Comparison of ENCODE assay signal across 9 cellular contexts in the genomic region with DNA sequence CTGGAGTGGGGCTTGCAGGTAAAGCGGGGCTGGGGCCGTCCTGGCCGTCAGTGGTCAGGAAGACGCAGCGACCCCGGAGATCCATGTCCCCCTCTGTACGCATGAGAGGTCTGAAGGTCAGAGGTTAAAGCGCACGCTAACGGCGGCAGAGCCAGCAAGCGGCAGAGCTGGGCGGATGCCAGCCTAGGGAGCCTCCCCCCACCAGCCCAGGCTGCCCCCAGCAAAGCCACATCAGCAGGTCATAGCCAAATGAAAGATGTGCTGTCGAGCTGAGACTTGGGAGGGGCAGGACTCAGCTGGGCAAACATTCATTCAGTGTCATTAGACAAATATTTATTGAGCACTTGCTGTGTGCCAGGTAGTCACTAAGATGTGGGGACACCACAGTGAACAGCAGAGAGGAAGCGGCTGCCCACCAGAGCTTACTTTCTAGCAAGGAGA. TPM values are rescaled to one million over a fixed set of nuclear protein-coding genes. Genes with fewer than 3 reads are reported as not detected.
A peak's percentile ranks its signal among the peaks of the same experiment; 100 is the strongest.
DNase-seq lines count a peak whose midpoint lies in the region; ATAC-seq, FAIRE-seq and TF ChIP-seq lines count a peak whose summit lies in the region.
"Had no signal": no experiment of that assay in that cellular context is flagged by ENCODE, and none has a peak within 500 bp of the region (broad histone marks: within the 10 kb centered on the region; RNA-seq: fewer than 3 reads in every experiment).

No MANE protein-coding gene starts in this region.

- WGBS in HepG2 (ENCODE audit: low lambda C conversion rate): 8% methylated on average over 2 of the region's 15 CpGs

- no peak overlapping the region for H3K9ac ChIP-seq in HepG2 (ENCODE audit: insufficient read depth, low read depth, low read length)

- DNase-seq in BE2C: no peak
- DNase-seq in RWPE2 (ENCODE audit: low spot score): no peak
- peak; percentile 34 for DNase-seq in HepG2 (ENCODE audit: low spot score)
- no peak for DNase-seq in iPS-NIHi11 (ENCODE audit: low spot score)
- no peak for DNase-seq in EL

- H3K27ac ChIP-seq in RWPE2 (ENCODE audit: poor library complexity, severe bottlenecking) (no peak overlapping the region), HepG2 (ENCODE audit: extremely low read length, insufficient read depth, low read length) (no peak overlapping the region)

- ATAC-seq in GM21447 (IDR thresholded peaks at IDR 0.05; ENCODE audit: unreplicated experiment) (peak; percentile 11), RWPE2 (ENCODE audit: low read depth) (no peak), HepG2 (peak; percentile 23), GM21390 (IDR thresholded peaks at IDR 0.05; ENCODE audit: unreplicated experiment) (no peak), GM19324 (IDR thresholded peaks at IDR 0.05; ENCODE audit: low FRiP score, unreplicated experiment) (no peak)

- no peaks in the 10 kb centered on the region for H3K36me3 ChIP-seq in BE2C
- H3K36me3 ChIP-seq in RWPE2 (ENCODE audit: low read depth): no peaks in the 10 kb centered on the region
- H3K36me3 ChIP-seq in HepG2 (replicated peaks in 1 of 2; ENCODE audit: control insufficient read depth in 1 of 2, insufficient read depth in 2 of 2, low read length in 2 of 2): no peaks in the 10 kb centered on the region

- no peak overlapping the region for H2AFZ ChIP-seq in HepG2 (ENCODE audit: low read length)

- H3K27me3 ChIP-seq in BE2C: no peaks in the 10 kb centered on the region
- H3K27me3 ChIP-seq in RWPE2 (ENCODE audit: insufficient read depth, poor library complexity, severe bottlenecking): peaks cover 41% of the 10 kb centered on the region
- peaks cover 7 to 41% of the 10 kb centered on the region in 2 experiments for H3K27me3 ChIP-seq in HepG2 (ENCODE audit: control insufficient read depth in 1 of 2, insufficient read depth in 2 of 2, low read length in 2 of 2)

- H4K20me1 ChIP-seq in HepG2 (ENCODE audit: insufficient read depth, low read length): no peaks in the 10 kb centered on the region

- H3K4me2 ChIP-seq in HepG2 (ENCODE audit: low read depth, low read length): peak overlapping the region; percentile 63

- no TSS peak for BruUV-seq in HepG2 (replicated peaks; lab: Mats Ljungman, UMichigan)

- TF ChIP-seq RAD21 in HepG2 (CRISPR knock-in tag; IDR thresholded peaks at IDR 0.05): no peak

- H3K4me3 ChIP-seq in BE2C (ENCODE audit: low read depth, low read length) (peak overlapping the region; percentile 65), RWPE2 (ENCODE audit: severe bottlenecking) (peak overlapping the region; percentile 34), HepG2 (replicated peaks in 1 of 3; ENCODE audit: insufficient read depth in 1 of 3, low read depth in 2 of 3, low read length in 3 of 3) (peak overlapping the region in 2 of 3 experiments; percentile 34 to 59; a peak in 4 of 6 replicates)

- no peak for FAIRE-seq in HepG2 (lab: Jason Lieb, UNC)

- no peaks in the 10 kb centered on the region for H3K79me2 ChIP-seq in HepG2 (ENCODE audit: insufficient read depth, low read length)

- H3K9me3 ChIP-seq in BE2C (no peaks in the 10 kb centered on the region; the same call in 1 of the 2 replicates), RWPE2 (ENCODE audit: severe bottlenecking) (no peaks in the 10 kb centered on the region), HepG2 (ENCODE audit: low read length) (peaks cover 5% of the 10 kb centered on the region; the same call in 1 of the 2 replicates)

- no peak for TF ChIP-seq CTCF in BE2C (IDR thresholded peaks at IDR 0.05; ENCODE audit: low read depth, low read length)
- no peak for TF ChIP-seq CTCF in RWPE2 (IDR thresholded peaks at IDR 0.05; ENCODE audit: poor library complexity, severe bottlenecking)
- no peak for TF ChIP-seq CTCF in HepG2 (CRISPR knock-in tag; IDR thresholded peaks at IDR 0.05)

- POLR2A ChIA-PET in HepG2 (lab: Yijun Ruan, JAX): no interaction called here

- TF ChIP-seq POLR2A in HepG2 (IDR thresholded peaks at IDR 0.05; ENCODE audit: insufficient read depth in 1 of 2, low read depth in 2 of 2, low read length in 2 of 2): no peak

- peaks cover 8% of the 10 kb centered on the region; the same call in 1 of the 2 replicates for H3K4me1 ChIP-seq in BE2C
- no peaks in the 10 kb centered on the region for H3K4me1 ChIP-seq in RWPE2 (ENCODE audit: insufficient read depth, poor library complexity, severe bottlenecking)
- 0 out of 2 replicates have a peak, but pooled peaks cover 7% of the 10 kb centered on the region for H3K4me1 ChIP-seq in HepG2 (ENCODE audit: insufficient read depth, low read length)

- in situ Hi-C loops in HepG2 (cut with HindIII; ENCODE audit: extremely low pct_ligation_motif_present, low pct_unique_long_range_greater_than_20kb): no loop called here

- TF ChIP-seq EP300 in HepG2 (IDR thresholded peaks at IDR 0.05; ENCODE audit: low read depth in 2 of 2, low read length in 2 of 2) (no peak), HepG2 (CRISPR knock-in tag; IDR thresholded peaks at IDR 0.05; ENCODE audit: borderline replicate concordance) (no peak)

- intact Hi-C loops in HepG2 (cut with micrococcal nuclease; ENCODE audit: unreplicated experiment): no loop called here

- CTCF ChIA-PET in HepG2 (lab: Yijun Ruan, JAX; ENCODE audit: low intra/inter-chr PET ratio, low total read pairs): no interaction called here

TF ChIP-seq in HepG2, 621 proteins besides CTCF, POLR2A, EP300 and RAD21 (continues in another document):
- TF ChIP-seq ZSCAN12 (CRISPR knock-in tag; IDR thresholded peaks at IDR 0.05) (no peak), RBM22 (optimal IDR thresholded peaks at IDR 0.05; ENCODE audit: low read length) (no peak), ZNF660 (CRISPR knock-in tag; IDR thresholded peaks at IDR 0.05; ENCODE audit: borderline replicate concordance, low read depth) (no peak), SP5 (CRISPR knock-in tag; IDR thresholded peaks at IDR 0.05; ENCODE audit: borderline replicate concordance, low read depth) (peak; percentile 53; the same call in 1 of the 2 replicates), FOSL2 (CRISPR knock-in tag; IDR thresholded peaks at IDR 0.05) (0 out of 2 replicates have a peak, but pooled peaks have one; percentile 13)
- TF ChIP-seq, protein P1, sequence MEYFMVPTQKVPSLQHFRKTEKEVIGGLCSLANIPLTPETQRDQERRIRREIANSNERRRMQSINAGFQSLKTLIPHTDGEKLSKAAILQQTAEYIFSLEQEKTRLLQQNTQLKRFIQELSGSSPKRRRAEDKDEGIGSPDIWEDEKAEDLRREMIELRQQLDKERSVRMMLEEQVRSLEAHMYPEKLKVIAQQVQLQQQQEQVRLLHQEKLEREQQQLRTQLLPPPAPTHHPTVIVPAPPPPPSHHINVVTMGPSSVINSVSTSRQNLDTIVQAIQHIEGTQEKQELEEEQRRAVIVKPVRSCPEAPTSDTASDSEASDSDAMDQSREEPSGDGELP (IDR thresholded peaks at IDR 0.05; ENCODE audit: borderline replicate concordance, low read depth): peak; percentile 59; the same call in 1 of the 2 replicates
- TF ChIP-seq, protein P2, sequence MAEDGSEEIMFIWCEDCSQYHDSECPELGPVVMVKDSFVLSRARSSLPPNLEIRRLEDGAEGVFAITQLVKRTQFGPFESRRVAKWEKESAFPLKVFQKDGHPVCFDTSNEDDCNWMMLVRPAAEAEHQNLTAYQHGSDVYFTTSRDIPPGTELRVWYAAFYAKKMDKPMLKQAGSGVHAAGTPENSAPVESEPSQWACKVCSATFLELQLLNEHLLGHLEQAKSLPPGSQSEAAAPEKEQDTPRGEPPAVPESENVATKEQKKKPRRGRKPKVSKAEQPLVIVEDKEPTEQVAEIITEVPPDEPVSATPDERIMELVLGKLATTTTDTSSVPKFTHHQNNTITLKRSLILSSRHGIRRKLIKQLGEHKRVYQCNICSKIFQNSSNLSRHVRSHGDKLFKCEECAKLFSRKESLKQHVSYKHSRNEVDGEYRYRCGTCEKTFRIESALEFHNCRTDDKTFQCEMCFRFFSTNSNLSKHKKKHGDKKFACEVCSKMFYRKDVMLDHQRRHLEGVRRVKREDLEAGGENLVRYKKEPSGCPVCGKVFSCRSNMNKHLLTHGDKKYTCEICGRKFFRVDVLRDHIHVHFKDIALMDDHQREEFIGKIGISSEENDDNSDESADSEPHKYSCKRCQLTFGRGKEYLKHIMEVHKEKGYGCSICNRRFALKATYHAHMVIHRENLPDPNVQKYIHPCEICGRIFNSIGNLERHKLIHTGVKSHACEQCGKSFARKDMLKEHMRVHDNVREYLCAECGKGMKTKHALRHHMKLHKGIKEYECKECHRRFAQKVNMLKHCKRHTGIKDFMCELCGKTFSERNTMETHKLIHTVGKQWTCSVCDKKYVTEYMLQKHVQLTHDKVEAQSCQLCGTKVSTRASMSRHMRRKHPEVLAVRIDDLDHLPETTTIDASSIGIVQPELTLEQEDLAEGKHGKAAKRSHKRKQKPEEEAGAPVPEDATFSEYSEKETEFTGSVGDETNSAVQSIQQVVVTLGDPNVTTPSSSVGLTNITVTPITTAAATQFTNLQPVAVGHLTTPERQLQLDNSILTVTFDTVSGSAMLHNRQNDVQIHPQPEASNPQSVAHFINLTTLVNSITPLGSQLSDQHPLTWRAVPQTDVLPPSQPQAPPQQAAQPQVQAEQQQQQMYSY (CRISPR knock-in tag; IDR thresholded peaks at IDR 0.05): peak; percentile 60; the same call in 1 of the 2 replicates

RNA-seq across cellular contexts. Expression of a gene that starts 0.6 kb away (rescaled TPM):
- 6.5 TPM for polyA plus RNA-seq in BE2C (2012; ENCODE audit: insufficient read depth, insufficient read length, low read depth)
- total RNA-seq in HepG2 (2016; rRNA removed; fragmentation: Illumina TruSeq; extraction: Trizol): not detected in 2 replicates
- total RNA-seq in HepG2 (2016; cell fraction: cytosol; rRNA removed; fragmentation: Illumina TruSeq; extraction: Trizol; ENCODE audit: low read depth): not detected in 2 replicates
- not detected in 2 replicates for total RNA-seq in HepG2 (2016; cell fraction: insoluble cytoplasmic fraction; rRNA removed; fragmentation: Illumina TruSeq; extraction: Trizol)
- total RNA-seq in HepG2 (2016; cell fraction: membrane; rRNA removed; fragmentation: Illumina TruSeq; extraction: Trizol): not detected in 2 replicates
- total RNA-seq in HepG2 (2016; cell fraction: nucleus; rRNA removed; fragmentation: Illumina TruSeq; extraction: Trizol): not detected in 2 replicates
- polyA plus RNA-seq in HepG2 (2011; rRNA removed): not detected in 2 replicates
- polyA plus RNA-seq in HepG2 (2011; cell fraction: cytosol; rRNA removed): not detected in 2 replicates
- not detected in 2 replicates for polyA plus RNA-seq in HepG2 (2011; cell fraction: nucleus; rRNA removed)
- not detected in 2 replicates for polyA plus RNA-seq in HepG2 (2012)
- polyA plus RNA-seq in HepG2 (2016; cell fraction: cytosol; fragmentation: Illumina TruSeq; extraction: Trizol; ENCODE audit: low read depth): not detected in 2 replicates
- polyA plus RNA-seq in HepG2 (2016; cell fraction: insoluble cytoplasmic fraction; fragmentation: Illumina TruSeq; extraction: Trizol; ENCODE audit: low read depth): not detected in 2 replicates
- polyA plus RNA-seq in HepG2 (2016; cell fraction: membrane; fragmentation: Illumina TruSeq; extraction: Trizol; ENCODE audit: low read depth): not detected in 2 replicates
- polyA plus RNA-seq in HepG2 (2016; cell fraction: nucleus; fragmentation: Illumina TruSeq; extraction: Trizol; ENCODE audit: insufficient read depth, low read depth): not detected in 2 replicates
- not detected in 2 replicates for polyA minus RNA-seq in HepG2 (2011; rRNA and poly(A)+ RNA removed; ENCODE audit: low replicate concordance)
- polyA minus RNA-seq in HepG2 (2011; cell fraction: cytosol; rRNA and poly(A)+ RNA removed): not detected in 2 replicates
- not detected in 2 replicates for polyA minus RNA-seq in HepG2 (2011; cell fraction: nucleus; rRNA and poly(A)+ RNA removed)
- total RNA-seq: skeletal muscle tissue had no signal

Comparison
In these comparisons a context has a peak if more than half of its experiments do, and no peak if none do; other contexts are left out.
1. ATAC-seq: peak in GM21447 (single experiment) and HepG2 (single experiment); none in RWPE2 (single experiment), GM21390 (single experiment) and GM19324 (single experiment).
2. Peak in every context shown above with its lines, with median percentiles within 50 percentile points of each other: H3K4me3 ChIP-seq.